Comparison of ENCODE assay signal across 17 cellular contexts in genomic region chr5:134374234-134374633, GRCh38. TPM values are rescaled to one million over a fixed set of nuclear protein-coding genes. Genes with fewer than 3 reads are reported as not detected.
DNase-seq lines count a peak whose midpoint lies in the region; ATAC-seq and TF ChIP-seq lines count a peak whose summit lies in the region.
"Had no signal": no experiment of that assay in that cellular context is flagged by ENCODE, and none has a peak within 500 bp of the region (broad histone marks: within the 10 kb centered on the region; RNA-seq: fewer than 3 reads in every experiment).

No MANE protein-coding gene starts in this region.

- intact Hi-C loops in IMR-90 (cut with micrococcal nuclease) = no loop called here

- H4K8ac ChIP-seq in IMR-90 (ENCODE audit: low read depth in 2 of 2, low read length in 2 of 2) = no peak overlapping the region

- no peak for TF ChIP-seq POLR2A in IMR-90 (IDR thresholded peaks at IDR 0.05; ENCODE audit: low read depth, low read length)

- H3K4me1 ChIP-seq in SK-N-SH (ENCODE audit: control insufficient read depth in 1 of 2, insufficient read depth in 2 of 2, low read depth in 1 of 2, low read length in 1 of 2) (peaks cover 0 to 11% of the 10 kb centered on the region in 2 experiments; a peak in 2 of 4 replicates), IMR-90 (ENCODE audit: control insufficient read depth, insufficient read depth, low read length) (no peaks in the 10 kb centered on the region)

- H3K9me3 ChIP-seq in SK-N-SH (no peaks in the 10 kb centered on the region), IMR-90 (ENCODE audit: control insufficient read depth, insufficient read depth, low read length) (no peaks in the 10 kb centered on the region), neural cell (ENCODE audit: low read length) (no peaks in the 10 kb centered on the region)
- H3K9me3 ChIP-seq: HAP-1, tibial nerve had no signal

- TF ChIP-seq RAD21 in SK-N-SH (IDR thresholded peaks at IDR 0.05; ENCODE audit: low read length) (no peak), IMR-90 (IDR thresholded peaks at IDR 0.05; ENCODE audit: low read length) (no peak), neural cell (conservative IDR thresholded peaks at IDR 0.05) (no peak)

- no peak overlapping the region for H3K4ac ChIP-seq in IMR-90 (ENCODE audit: low read depth, low read length)

- H3K27ac ChIP-seq in SK-N-SH (ENCODE audit: low read depth in 2 of 2, low read length in 1 of 2) (no peak overlapping the region), IMR-90 (ENCODE audit: insufficient read depth, low read length) (no peak overlapping the region), brain microvascular endothelial cell (no peak overlapping the region), neural cell (ENCODE audit: low read length) (no peak overlapping the region)
- H3K27ac ChIP-seq: SK-N-MC, skin epidermis, tibial nerve had no signal

- H3K9ac ChIP-seq in SK-N-SH (no peak overlapping the region), IMR-90 (ENCODE audit: low read depth, low read length) (no peak overlapping the region), neural cell (ENCODE audit: low read length) (no peak overlapping the region)

- H2AK5ac ChIP-seq in IMR-90 (ENCODE audit: low read depth, low read length) = no peak overlapping the region

- H3F3A ChIP-seq in SK-N-SH (replicated peaks; ENCODE audit: insufficient read depth) (peaks cover 9% of the 10 kb centered on the region), neural cell (ENCODE audit: insufficient read depth, low read length, poor library complexity, severe bottlenecking) (no peaks in the 10 kb centered on the region)

- H4K91ac ChIP-seq in IMR-90 (ENCODE audit: insufficient read depth, low read depth, low read length) = no peak overlapping the region

- 82% methylated on average over 3 of the region's 3 CpGs for WGBS in SK-N-SH (ENCODE audit: low lambda C conversion rate)
- WGBS in IMR-90 (ENCODE audit: extremely low coverage in 2 of 2, insufficient read length in 1 of 2), 2 experiments = 82% methylated on average over 2 of the region's 3 CpGs; no CpG with 5 or more reads in 1 of the 2 experiments

- H2AFZ ChIP-seq in SK-N-SH (ENCODE audit: low read depth) (no peak overlapping the region), IMR-90 (replicated peaks; ENCODE audit: low read length, poor library complexity) (no peak overlapping the region), neural cell (ENCODE audit: low read depth, low read length) (no peak overlapping the region)

- POLR2A ChIA-PET in SK-N-SH (lab: Yijun Ruan, JAX) = no interaction called here
- POLR2A ChIA-PET in IMR-90 (lab: Charles Lee; ENCODE audit: unreplicated experiment) = no interaction called here

- H3K9me1 ChIP-seq in IMR-90 (ENCODE audit: insufficient read depth, low read length) = peaks cover 4% of the 10 kb centered on the region; the same call in 1 of the 2 replicates

- H3K56ac ChIP-seq in IMR-90 (ENCODE audit: extremely low read depth, insufficient read depth, low read length) = no peak overlapping the region

- H3K4me2 ChIP-seq in SK-N-SH = no peak overlapping the region
- peak overlapping the region; percentile 2; the same call in 1 of the 2 replicates for H3K4me2 ChIP-seq in IMR-90 (ENCODE audit: low read depth, low read length)
- H3K4me2 ChIP-seq in neural cell (ENCODE audit: low read length) = no peak overlapping the region

- H2BK20ac ChIP-seq in IMR-90 (ENCODE audit: low read depth, low read length) = no peak overlapping the region

- TF ChIP-seq EP300 in SK-N-SH (IDR thresholded peaks at IDR 0.05; ENCODE audit: borderline replicate concordance in 1 of 2, low read depth in 1 of 2, low read length in 1 of 2) (no peak), neural cell (conservative IDR thresholded peaks at IDR 0.05; ENCODE audit: poor library complexity, severe bottlenecking) (no peak)

- H2AK9ac ChIP-seq in IMR-90 (replicated peaks; ENCODE audit: low read depth, low read length, poor library complexity) = no peak overlapping the region

- in situ Hi-C loops in IMR-90 (cut with MboI; ENCODE audit: low sequenced_read_pairs) = no loop called here
- in situ Hi-C loops in brain microvascular endothelial cell (cut with HindIII; ENCODE audit: low pct_ligation_motif_present, low sequenced_read_pairs) = no loop called here

- no peaks in the 10 kb centered on the region for H3K27me3 ChIP-seq in SK-N-SH (ENCODE audit: insufficient read depth)
- no peaks in the 10 kb centered on the region for H3K27me3 ChIP-seq in IMR-90 (ENCODE audit: control insufficient read depth, insufficient read depth, low read length)
- no peaks in the 10 kb centered on the region for H3K27me3 ChIP-seq in brain microvascular endothelial cell (replicated peaks)
- no peaks in the 10 kb centered on the region for H3K27me3 ChIP-seq in neural cell (ENCODE audit: insufficient read depth, low read depth, low read length)
- H3K27me3 ChIP-seq: dorsolateral prefrontal cortex, tibial nerve had no signal

- no TSS peak for BruUV-seq in IMR-90 (replicated peaks; lab: Mats Ljungman, UMichigan)

- no peak overlapping the region for H3K4me3 ChIP-seq in SK-N-SH (ENCODE audit: low read depth in 2 of 2, low read length in 1 of 2)
- H3K4me3 ChIP-seq in IMR-90 (ENCODE audit: insufficient read depth, low read depth, low read length) = no peak overlapping the region
- H3K4me3 ChIP-seq in brain microvascular endothelial cell (ENCODE audit: low read depth, low read length) = no peak overlapping the region
- H3K4me3 ChIP-seq in neural cell (ENCODE audit: low read length) = peak overlapping the region; percentile 20
- H3K4me3 ChIP-seq: HAP-1, SK-N-MC, skin epidermis, tibial nerve had no signal

- H3K36me3 ChIP-seq in SK-N-SH (replicated peaks in 1 of 2; ENCODE audit: control insufficient read depth in 1 of 2, insufficient read depth in 2 of 2, low read length in 1 of 2) (peaks cover 27 to 44% of the 10 kb centered on the region in 2 experiments), IMR-90 (ENCODE audit: control insufficient read depth, insufficient read depth, low read length) (peaks cover 13% of the 10 kb centered on the region), brain microvascular endothelial cell (replicated peaks) (peaks cover 22% of the 10 kb centered on the region), neural cell (ENCODE audit: insufficient read depth, low read length) (no peaks in the 10 kb centered on the region)

- no peak overlapping the region for H3K18ac ChIP-seq in IMR-90 (ENCODE audit: low read depth, low read length)

- no peak overlapping the region for H4K5ac ChIP-seq in IMR-90 (ENCODE audit: low read depth, low read length)

- no peak overlapping the region for H3K14ac ChIP-seq in IMR-90 (replicated peaks; ENCODE audit: low read depth, low read length)

- H4K20me1 ChIP-seq in SK-N-SH (ENCODE audit: insufficient read depth) (peaks cover 67% of the 10 kb centered on the region), IMR-90 (ENCODE audit: insufficient read depth, low read length) (peaks cover 47% of the 10 kb centered on the region), neural cell (ENCODE audit: insufficient read depth) (peaks cover 4% of the 10 kb centered on the region)

- no peak overlapping the region for H2BK15ac ChIP-seq in IMR-90 (ENCODE audit: low read depth, low read length)

- no peak overlapping the region for H2BK120ac ChIP-seq in IMR-90 (ENCODE audit: low read depth, low read length)

- peak; percentile 26; the same call in 1 of the 2 replicates for TF ChIP-seq CTCF in SK-N-SH (IDR thresholded peaks at IDR 0.05)
- 0 out of 2 replicates have a peak, but pooled peaks have one; percentile 6 for TF ChIP-seq CTCF in IMR-90 (conservative IDR thresholded peaks at IDR 0.05; ENCODE audit: low read depth, low read length)
- peak; percentile 10 for TF ChIP-seq CTCF in brain microvascular endothelial cell (IDR thresholded peaks at IDR 0.05; ENCODE audit: low read depth, low read length, missing control alignments)
- no peak for TF ChIP-seq CTCF in neural cell (IDR thresholded peaks at IDR 0.05; ENCODE audit: poor library complexity, severe bottlenecking)

- H3K23ac ChIP-seq in IMR-90 (ENCODE audit: low read depth, low read length) = no peak overlapping the region

- ATAC-seq in SK-N-SH treated with all-trans-retinoic acid at 6 μM for 48 hours = no peak
- ATAC-seq in IMR-90 (ENCODE audit: low read depth) = no peak
- no peak for ATAC-seq in GM18517 (IDR thresholded peaks at IDR 0.05; ENCODE audit: unreplicated experiment)

- no peaks in the 10 kb centered on the region for H3K9me2 ChIP-seq in SK-N-SH
- H3K9me2 ChIP-seq in neural cell (ENCODE audit: insufficient read depth, low read length) = no peaks in the 10 kb centered on the region

- CTCF ChIA-PET in SK-N-SH (lab: Yijun Ruan, JAX) (interaction anchor here (0.9 kb wide), 1 partner anchor 22 kb away, joined by 4 read pairs; no protein-coding TSS in a partner anchor), IMR-90 (lab: Yijun Ruan, JAX) (no interaction called here)

- dilution Hi-C loops in IMR-90 (cut with HindIII; ENCODE audit: low sequenced_read_pairs, unreplicated experiment) = no loop called here

- H2BK5ac ChIP-seq in IMR-90 (ENCODE audit: low read depth, low read length, poor library complexity, severe bottlenecking) = no peak overlapping the region

- peaks cover 86% of the 10 kb centered on the region for H3K79me2 ChIP-seq in SK-N-SH (ENCODE audit: insufficient read depth)
- H3K79me2 ChIP-seq in neural cell (replicated peaks; ENCODE audit: insufficient read depth, low read length) = peaks cover 69% of the 10 kb centered on the region

- DNase-seq in SK-N-SH (no peak), IMR-90 (no peak), brain microvascular endothelial cell (no peak), NCI-H345 treated with DMSO at 0.1 percent for 48 hours (lab: John Stamatoyannopoulos, UW; ENCODE audit: unreplicated experiment) (no peak), NCI-H146 (lab: John Stamatoyannopoulos, UW) (no peak)
- DNase-seq: activated CD4-positive, CD25-positive, alpha-beta regulatory T cell treated with anti-CD3 and anti-CD28 coated beads, Interleukin-2, amount 50 U/mL, for 72 hours; activated gamma-delta T cell treated with Interleukin-2 at 50 U/mL for 16 hours; dorsolateral prefrontal cortex; foreskin fibroblast; NCI-H1694 treated with DMSO at 0.1 percent for 48 hours had no signal

- peaks cover 15 to 45% of the 10 kb centered on the region in 2 experiments for H3K79me1 ChIP-seq in IMR-90 (ENCODE audit: low read depth in 1 of 2, low read length in 2 of 2)

RNA-seq across cellular contexts. Expression of gene UBE2B, which starts 2.9 kb away (rescaled TPM):
- 24.3 and 28.0 TPM in 2 replicates for polyA plus RNA-seq in SK-N-SH (2012; rRNA removed)
- polyA plus RNA-seq in SK-N-SH (2012; cell fraction: cytosol; rRNA removed) = 38.9 and 58.5 TPM in 2 replicates
- 12.3 and 29.5 TPM in 2 replicates for polyA plus RNA-seq in SK-N-SH (2012; cell fraction: nucleus; rRNA removed)
- total RNA-seq in IMR-90 (2012; rRNA removed) = 6.3 and 17.5 TPM in 2 replicates
- polyA plus RNA-seq in IMR-90 (2012; rRNA removed) = 39.9 and 46.0 TPM in 2 replicates
- polyA plus RNA-seq in IMR-90 (2012; cell fraction: cytosol; rRNA removed) = 6.3 and 12.1 TPM in 2 replicates
- 4.8 and 50.2 TPM in 2 replicates for polyA plus RNA-seq in IMR-90 (2012; cell fraction: nucleus; rRNA removed; ENCODE audit: low replicate concordance)
- 94.5 and 128 TPM in 2 replicates for polyA plus RNA-seq in neural cell
- 65.0 and 95.4 TPM in 2 replicates for polyA minus RNA-seq in neural cell

RNA-seq across cellular contexts. Expression of gene CDKL3, which starts 7.3 kb away (rescaled TPM):
- polyA plus RNA-seq in SK-N-SH (2012; rRNA removed) = 1.4 and 1.9 TPM in 2 replicates
- polyA plus RNA-seq in SK-N-SH (2012; cell fraction: cytosol; rRNA removed) = 1.8 and 3.3 TPM in 2 replicates
- polyA plus RNA-seq in SK-N-SH (2012; cell fraction: nucleus; rRNA removed) = 2.2 and 3.4 TPM in 2 replicates
- total RNA-seq in IMR-90 (2012; rRNA removed) = 0.72 and 1.1 TPM in 2 replicates
- polyA plus RNA-seq in IMR-90 (2012; rRNA removed) = 0.99 and 1.3 TPM in 2 replicates
- 0.11 and 0.44 TPM in 2 replicates for polyA plus RNA-seq in IMR-90 (2012; cell fraction: cytosol; rRNA removed)
- 0.22 and 1.8 TPM in 2 replicates for polyA plus RNA-seq in IMR-90 (2012; cell fraction: nucleus; rRNA removed; ENCODE audit: low replicate concordance)
- 16.7 and 18.1 TPM in 2 replicates for polyA plus RNA-seq in neural cell
- polyA minus RNA-seq in neural cell = 11.9 and 14.7 TPM in 2 replicates

RNA-seq across cellular contexts. Expression of gene CDKN2AIPNL, which starts 37.4 kb away (rescaled TPM):
- polyA plus RNA-seq in SK-N-SH (2012; rRNA removed) = 23.3 and 29.4 TPM in 2 replicates
- polyA plus RNA-seq in SK-N-SH (2012; cell fraction: cytosol; rRNA removed) = 32.0 and 35.5 TPM in 2 replicates
- 7.2 and 10.1 TPM in 2 replicates for polyA plus RNA-seq in SK-N-SH (2012; cell fraction: nucleus; rRNA removed)
- 18.1 and 27.5 TPM in 2 replicates for total RNA-seq in IMR-90 (2012; rRNA removed)
- polyA plus RNA-seq in IMR-90 (2012; rRNA removed) = 11.1 and 14.0 TPM in 2 replicates
- 10.8 and 11.5 TPM in 2 replicates for polyA plus RNA-seq in IMR-90 (2012; cell fraction: cytosol; rRNA removed)
- polyA plus RNA-seq in IMR-90 (2012; cell fraction: nucleus; rRNA removed; ENCODE audit: low replicate concordance) = 2.3 and 5.1 TPM in 2 replicates
- polyA plus RNA-seq in neural cell = 77.0 and 78.4 TPM in 2 replicates
- polyA minus RNA-seq in neural cell = 46.0 and 55.1 TPM in 2 replicates
